Comparison of ENCODE assay signal across 19 cellular contexts in the genomic region with DNA sequence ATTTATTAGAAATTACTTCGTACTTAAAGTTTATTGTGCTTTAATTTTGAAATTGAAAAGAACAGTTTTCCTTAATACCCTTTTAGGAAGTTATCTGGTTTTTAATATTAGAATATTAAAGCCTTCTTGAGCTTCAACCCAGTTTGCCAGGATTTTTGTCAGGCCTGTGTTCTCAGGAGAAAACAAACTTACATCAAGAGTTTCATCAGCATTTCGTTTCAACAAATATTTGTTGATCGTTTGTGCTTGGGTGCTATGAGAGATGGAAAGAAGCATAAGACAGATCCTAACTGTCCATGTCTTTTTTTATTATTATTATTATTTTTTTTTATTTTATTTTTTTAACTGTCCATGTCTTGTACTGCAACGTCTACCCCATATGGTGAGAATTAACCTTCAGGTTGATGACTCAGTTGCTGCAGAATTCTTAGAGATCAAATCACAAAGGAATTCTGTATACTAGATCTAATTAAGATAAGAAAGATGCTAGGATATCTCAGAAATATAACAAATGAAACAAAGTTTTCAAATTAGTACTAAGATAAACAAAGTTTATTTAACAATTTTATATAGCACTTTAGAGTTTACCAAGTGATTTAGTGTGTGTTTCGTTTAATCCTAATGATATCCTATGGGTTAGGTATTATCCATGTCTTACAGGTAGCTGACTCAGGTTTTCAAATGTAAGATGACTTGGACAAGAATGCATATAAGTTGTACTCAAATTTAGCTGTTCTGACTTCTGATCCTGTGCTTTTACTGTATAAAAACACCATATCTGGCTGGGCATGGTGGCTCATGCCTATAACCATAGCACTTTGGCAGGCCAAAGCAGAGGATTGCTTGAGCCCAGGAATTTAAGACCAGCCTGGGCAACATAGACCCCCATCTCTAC. TPM values are rescaled to one million over a fixed set of nuclear protein-coding genes. Genes with fewer than 3 reads are reported as not detected.
DNase-seq lines count a peak whose midpoint lies in the region; ATAC-seq, FAIRE-seq and TF ChIP-seq lines count a peak whose summit lies in the region.
"Had no signal": no experiment of that assay in that cellular context is flagged by ENCODE, and none has a peak within 500 bp of the region (broad histone marks: within the 10 kb centered on the region; RNA-seq: fewer than 3 reads in every experiment).

No MANE protein-coding gene starts in this region.

- no peaks in the 10 kb centered on the region for H3K9me3 Mint-ChIP-seq in CD8-positive, alpha-beta memory T cell
- no peaks in the 10 kb centered on the region for H3K9me3 Mint-ChIP-seq in activated CD8-positive, alpha-beta T cell treated with anti-CD3 and anti-CD28 coated beads for 36 hours
- H3K9me3 Mint-ChIP-seq: activated B cell treated with CpG ODN at 0.5 μM for 24 hours had no signal

- H3F3A ChIP-seq in PC-3 (ENCODE audit: low read length, unreplicated experiment) = no peaks in the 10 kb centered on the region

- no peak overlapping the region for H2AFZ ChIP-seq in PC-3 (ENCODE audit: low read length)

- intact Hi-C loops in PC-3 (cut with micrococcal nuclease) = no loop called here
- intact Hi-C loops in activated CD8-positive, alpha-beta T cell treated with anti-CD3 and anti-CD28 coated beads for 36 hours (cut with micrococcal nuclease) = no loop called here
- intact Hi-C loops in transverse colon (cut with DNase I; ENCODE audit: low total_unique reads) = no loop called here

- peaks cover 81% of the 10 kb centered on the region for H3K79me2 ChIP-seq in PC-3 (ENCODE audit: low read length)

- H3K36me3 ChIP-seq in PC-3 (ENCODE audit: low read depth, low read length) (peaks cover 33% of the 10 kb centered on the region), bronchial epithelial cell (ENCODE audit: control insufficient read depth, insufficient read depth, low read length) (no peaks in the 10 kb centered on the region), transverse colon (peaks cover 0 to 29% (median 16%) of the 10 kb centered on the region in 4 donors)
- peaks cover 28% of the 10 kb centered on the region for H3K36me3 ChIP-seq in CD8-positive, alpha-beta memory T cell (ENCODE audit: insufficient read depth, low read length)

- no TSS peak for BruUV-seq in PC-3 (replicated peaks; lab: Mats Ljungman, UMichigan)

- DNase-seq in D721Med (ENCODE audit: insufficient read length, low spot score) = no peak
- peak; percentile 47 for DNase-seq in PC-3
- DNase-seq in bronchial epithelial cell (ENCODE audit: low read depth) = peak; percentile 36
- no peak for DNase-seq in CD8-positive, alpha-beta memory T cell
- no peak for DNase-seq in activated CD8-positive, alpha-beta T cell treated with anti-CD3 and anti-CD28 coated beads for 36 hours
- no peak for DNase-seq in transverse colon
- DNase-seq: activated B cell treated with CpG ODN at 0.5 μM for 24 hours; adrenal gland; RPMI8226; stimulated activated CD4-positive, alpha-beta T cell treated with anti-CD3 and anti-CD28 coated beads, Interleukin-4, amount 100 ng/mL, for 24 hours; T-helper 1 cell had no signal

- H3K27me3 Mint-ChIP-seq in CD8-positive, alpha-beta memory T cell = no peaks in the 10 kb centered on the region
- H3K27me3 Mint-ChIP-seq in activated CD8-positive, alpha-beta T cell treated with anti-CD3 and anti-CD28 coated beads for 36 hours = no peaks in the 10 kb centered on the region
- H3K27me3 Mint-ChIP-seq: activated B cell treated with CpG ODN at 0.5 μM for 24 hours had no signal

- H3K4me3 ChIP-seq in PC-3 (ENCODE audit: low read length) = no peak overlapping the region
- H3K4me3 ChIP-seq in bronchial epithelial cell (ENCODE audit: low read depth, low read length) = no peak overlapping the region
- no peak overlapping the region for H3K4me3 ChIP-seq in CD8-positive, alpha-beta memory T cell (ENCODE audit: low read length)
- no peak overlapping the region for H3K4me3 ChIP-seq in transverse colon
- H3K4me3 ChIP-seq: adrenal gland, thoracic aorta had no signal

- H3K9me3 ChIP-seq in PC-3 (ENCODE audit: low read length) (no peaks in the 10 kb centered on the region), transverse colon (no peaks in the 10 kb centered on the region)
- no peaks in the 10 kb centered on the region for H3K9me3 ChIP-seq in CD8-positive, alpha-beta memory T cell (ENCODE audit: low read length)
- H3K9me3 ChIP-seq: adrenal gland, neutrophil, thoracic aorta had no signal

- peaks cover 18 to 46% (median 33%) of the 10 kb centered on the region in 3 donors for H3K4me1 Mint-ChIP-seq in CD8-positive, alpha-beta memory T cell
- H3K4me1 Mint-ChIP-seq in activated CD8-positive, alpha-beta T cell treated with anti-CD3 and anti-CD28 coated beads for 36 hours (ENCODE audit: low read depth) = peaks cover 18% of the 10 kb centered on the region

- H3K4me3 Mint-ChIP-seq in CD8-positive, alpha-beta memory T cell = no peak overlapping the region
- no peak overlapping the region for H3K4me3 Mint-ChIP-seq in activated CD8-positive, alpha-beta T cell treated with anti-CD3 and anti-CD28 coated beads for 36 hours
- H3K4me3 Mint-ChIP-seq: activated B cell treated with CpG ODN at 0.5 μM for 24 hours had no signal

- H3K27ac ChIP-seq in PC-3 (ENCODE audit: low read length) = no peak overlapping the region
- no peak overlapping the region for H3K27ac ChIP-seq in CD8-positive, alpha-beta memory T cell (ENCODE audit: low read depth, low read length)
- H3K27ac ChIP-seq in transverse colon = no peak overlapping the region
- H3K27ac ChIP-seq: adrenal gland, neutrophil, thoracic aorta had no signal

- H3K9me2 ChIP-seq in PC-3 (replicated peaks; ENCODE audit: low read length) = no peaks in the 10 kb centered on the region

- POLR2A ChIA-PET in PC-3 (lab: Charles Lee; ENCODE audit: unreplicated experiment) = no interaction called here
- POLR2A ChIA-PET in CD8-positive, alpha-beta memory T cell (lab: Charles Lee) = interaction anchor here (0.5 kb wide), 1 partner anchor 324 kb away, joined by 9 read pairs; no protein-coding TSS in a partner anchor
- POLR2A ChIA-PET in activated CD8-positive, alpha-beta T cell treated with anti-CD3 and anti-CD28 coated beads for 36 hours (lab: Charles Lee) = no interaction called here

- H3K4me1 ChIP-seq in PC-3 (ENCODE audit: insufficient read depth, low read length) (peaks cover 14% of the 10 kb centered on the region; the same call in 1 of the 2 replicates), transverse colon (no peaks in the 10 kb centered on the region)
- H3K4me1 ChIP-seq in CD8-positive, alpha-beta memory T cell (ENCODE audit: insufficient read depth, low read length) = peaks cover 3% of the 10 kb centered on the region

- CTCF ChIA-PET in PC-3 (lab: Charles Lee) = no interaction called here
- CTCF ChIA-PET in CD8-positive, alpha-beta memory T cell (lab: Charles Lee) = no interaction called here
- CTCF ChIA-PET in activated CD8-positive, alpha-beta T cell treated with anti-CD3 and anti-CD28 coated beads for 36 hours (lab: Charles Lee) = interaction anchor here (0.8 to 1.0 kb wide), 2 partner anchors 12 to 206 kb away, joined by 3 read pairs; no protein-coding TSS in a partner anchor

- 86 to 92% methylated on average over 5 of the region's 5 CpGs for WGBS in transverse colon (ENCODE audit: low coverage in 1 of 2), 2 donors

- H3K27me3 ChIP-seq in PC-3 (ENCODE audit: low read length) (no peaks in the 10 kb centered on the region), bronchial epithelial cell (ENCODE audit: control insufficient read depth, insufficient read depth, low read length) (no peaks in the 10 kb centered on the region), transverse colon (no peaks in the 10 kb centered on the region)
- H3K27me3 ChIP-seq in CD8-positive, alpha-beta memory T cell (ENCODE audit: insufficient read depth, low read length, poor library complexity, severe bottlenecking) = no peaks in the 10 kb centered on the region
- H3K27me3 ChIP-seq: adrenal gland, neutrophil had no signal

- peaks cover 8% of the 10 kb centered on the region for H4K20me1 ChIP-seq in PC-3 (ENCODE audit: low read length)

- in situ Hi-C loops in transverse colon (cut with MboI; ENCODE audit: low pct_ligation_motif_present in 1 of 4, low pct_unique_long_range_greater_than_20kb in 1 of 4, low sequenced_read_pairs in 3 of 4) = loop anchor here in 1 of 4 donors (10.0 kb wide), 1 partner anchor 337 kb away; no protein-coding TSS in a partner anchor

- H3K27ac Mint-ChIP-seq in CD8-positive, alpha-beta memory T cell = no peak overlapping the region
- no peak overlapping the region for H3K27ac Mint-ChIP-seq in activated CD8-positive, alpha-beta T cell treated with anti-CD3 and anti-CD28 coated beads for 36 hours
- H3K27ac Mint-ChIP-seq: activated B cell treated with CpG ODN at 0.5 μM for 24 hours; activated T-helper 2 cell treated with anti-CD3 and anti-CD28 coated beads, Interferon-gamma antibody, Interleukin-2, Interleukin-4, amounts not matched to agents 10 μg/mL and 5 μg/mL and 100 μg/mL, durations not matched to agents 14 hours and 24 hours and 36 hours had no signal

- H3K9ac ChIP-seq in PC-3 (ENCODE audit: low read length) = no peak overlapping the region

- FAIRE-seq in D721Med (lab: Jason Lieb, UNC) (peak; percentile 46), bronchial epithelial cell (lab: Jason Lieb, UNC) (no peak), islet of Langerhans (lab: Jason Lieb, UNC) (peak; percentile 41)
- FAIRE-seq: colon, endothelial cell of umbilical vein had no signal

- TF ChIP-seq POLR2A in transverse colon (IDR thresholded peaks at IDR 0.05) = no peak

- TF ChIP-seq CTCF in D721Med (IDR thresholded peaks at IDR 0.05; ENCODE audit: insufficient read depth, missing control alignments) = no peak
- TF ChIP-seq CTCF in PC-3 (conservative IDR thresholded peaks at IDR 0.05; ENCODE audit: low read depth, low read length) = no peak
- TF ChIP-seq CTCF in bronchial epithelial cell (IDR thresholded peaks at IDR 0.05; ENCODE audit: insufficient read depth, low read length, severe bottlenecking) = no peak
- no peak for TF ChIP-seq CTCF in activated CD8-positive, alpha-beta T cell treated with anti-CD3 and anti-CD28 coated beads for 36 hours (IDR thresholded peaks at IDR 0.05)
- no peak for TF ChIP-seq CTCF in transverse colon (IDR thresholded peaks at IDR 0.05)

- no peak for TF ChIP-seq EP300 in transverse colon (IDR thresholded peaks at IDR 0.05; ENCODE audit: low read depth)

- ATAC-seq in PC-3 (peak; percentile 33), GM18909 (IDR thresholded peaks at IDR 0.05; ENCODE audit: poor library complexity, unreplicated experiment) (no peak)
- ATAC-seq in activated CD8-positive, alpha-beta T cell treated with anti-CD3 and anti-CD28 coated beads for 36 hours = no peak
- ATAC-seq: sciatic nerve had no signal

- H3K4me2 ChIP-seq in PC-3 (ENCODE audit: low read length) = no peak overlapping the region

- H3K36me3 Mint-ChIP-seq in CD8-positive, alpha-beta memory T cell = peaks cover 20 to 55% (median 23%) of the 10 kb centered on the region in 3 donors
- peaks cover 31% of the 10 kb centered on the region for H3K36me3 Mint-ChIP-seq in activated CD8-positive, alpha-beta T cell treated with anti-CD3 and anti-CD28 coated beads for 36 hours (ENCODE audit: low read depth)

RNA-seq across cellular contexts. Expression of a gene that starts 14.3 kb away (rescaled TPM):
- total RNA-seq in PC-3 (2014; rRNA removed) (57.7 and 82.6 TPM in 2 replicates), bronchial epithelial cell (35.8 and 42.0 TPM in 2 replicates), transverse colon (10 to 100 TPM in 3 of 4 donors, 1 to 10 TPM in 1; 7.0 to 31.0 (median 26.4) TPM)
- total RNA-seq in CD8-positive, alpha-beta memory T cell = 10 to 100 TPM; 31.6 to 32.2 TPM
- polyA plus RNA-seq in CD8-positive, alpha-beta memory T cell = 16.8 TPM
- total RNA-seq in activated CD8-positive, alpha-beta T cell treated with anti-CD3 and anti-CD28 coated beads for 36 hours = 10 to 100 TPM; 21.5 to 21.7 TPM

RNA-seq across cellular contexts. Expression of a gene that starts 54.9 kb away (rescaled TPM):
- total RNA-seq in PC-3 (2014; rRNA removed) (71.3 and 72.2 TPM in 2 replicates), bronchial epithelial cell (22.5 and 30.0 TPM in 2 replicates), transverse colon (10 to 100 TPM; 19.1 to 32.9 (median 22.6) TPM)
- 10 to 100 TPM; 46.4 to 46.9 TPM for total RNA-seq in CD8-positive, alpha-beta memory T cell
- 111 TPM for polyA plus RNA-seq in CD8-positive, alpha-beta memory T cell
- 10 to 100 TPM; 32.3 to 33.8 TPM for total RNA-seq in activated CD8-positive, alpha-beta T cell treated with anti-CD3 and anti-CD28 coated beads for 36 hours

Comparison
In these comparisons a context has a peak if more than half of its experiments do, and no peak if none do; other contexts are left out.
1. DNase-seq: peak in PC-3 (single experiment) and bronchial epithelial cell (single experiment); none in D721Med (single experiment), CD8-positive, alpha-beta memory T cell (0 of 5), activated CD8-positive, alpha-beta T cell treated with anti-CD3 and anti-CD28 coated beads for 36 hours (single experiment) and transverse colon (single experiment).